Comparison of ENCODE assay signal across 14 cellular contexts in the genomic region with DNA sequence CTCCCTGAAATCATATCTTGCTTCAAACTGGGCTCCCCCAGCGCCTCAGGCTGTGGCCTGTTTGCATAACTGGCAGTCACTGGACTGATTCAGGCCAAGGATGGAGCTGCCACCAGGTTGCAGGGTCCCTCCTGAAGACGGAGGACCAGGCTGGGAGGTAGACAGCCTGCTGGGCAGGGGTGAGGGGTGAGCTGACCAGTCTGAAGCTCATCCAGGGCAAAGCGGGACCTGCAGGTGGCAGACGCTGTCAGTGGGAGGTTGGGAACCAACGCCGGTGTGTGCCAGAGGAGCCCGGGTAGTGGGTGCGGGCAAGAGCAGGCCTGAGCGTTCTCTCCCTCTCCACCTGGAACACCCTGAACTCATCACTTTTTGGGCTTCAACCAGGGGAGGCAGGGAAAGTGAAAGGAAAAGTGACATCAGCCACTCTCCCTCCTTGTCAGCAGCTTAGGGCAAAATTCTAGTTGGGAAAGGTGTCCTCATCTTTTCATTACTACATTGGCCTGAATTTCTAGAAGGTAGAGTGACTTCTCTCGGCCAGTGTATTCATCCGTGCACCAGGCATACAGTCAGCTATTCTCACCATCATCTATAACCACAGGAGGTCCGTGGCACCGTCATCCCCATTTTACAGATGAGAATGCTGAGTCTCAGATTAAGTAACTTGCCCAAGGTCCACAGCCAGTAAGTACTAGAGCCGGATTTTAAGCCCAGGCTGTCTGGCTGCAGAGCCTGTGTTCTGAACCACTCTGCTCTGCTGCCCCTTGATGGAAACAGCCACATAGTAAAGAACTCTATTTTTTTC.
DNase-seq lines count a peak whose midpoint lies in the region; ATAC-seq and TF ChIP-seq lines count a peak whose summit lies in the region.
"Had no signal": no experiment of that assay in that cellular context is flagged by ENCODE, and none has a peak within 500 bp of the region (broad histone marks: within the 10 kb centered on the region; RNA-seq: fewer than 3 reads in every experiment).

No MANE protein-coding gene starts in this region.

- H3K27me3 Mint-ChIP-seq in activated T-cell treated with anti-CD3 and anti-CD28 coated beads, Interleukin-2, amount 50 U/mL, for 24 hours, result no peaks in the 10 kb centered on the region
- H3K27me3 Mint-ChIP-seq in activated CD8-positive, alpha-beta T cell treated with anti-CD3 and anti-CD28 coated beads, Interleukin-2, amount 10 ng/mL, durations not matched to agents 7 days and 5 days (ENCODE audit: low read depth), result no peaks in the 10 kb centered on the region
- H3K27me3 Mint-ChIP-seq in glutamatergic neuron (ENCODE audit: unreplicated experiment) (peaks cover 3% of the 10 kb centered on the region), HFFc6 (ENCODE audit: insufficient read depth) (peaks cover 9% of the 10 kb centered on the region)

- H3K4me3 Mint-ChIP-seq in activated T-cell treated with anti-CD3 and anti-CD28 coated beads, Interleukin-2, amount 50 U/mL, for 24 hours, result no peak overlapping the region
- no peak overlapping the region for H3K4me3 Mint-ChIP-seq in activated CD8-positive, alpha-beta T cell treated with anti-CD3 and anti-CD28 coated beads, Interleukin-2, amount 10 ng/mL, durations not matched to agents 7 days and 5 days
- H3K4me3 Mint-ChIP-seq in glutamatergic neuron (ENCODE audit: unreplicated experiment), result peak overlapping the region; percentile 78
- H3K4me3 Mint-ChIP-seq in stimulated activated effector memory CD8-positive, alpha-beta T cell treated with anti-CD3 and anti-CD28 coated beads, Interleukin-12 subunit alpha, Interleukin-12 subunit beta, amount 100 ng/mL, for 72 hours, result peak overlapping the region; percentile 66
- H3K4me3 Mint-ChIP-seq in HFFc6, result no peak overlapping the region

- no peaks in the 10 kb centered on the region for H3K9me3 Mint-ChIP-seq in activated T-cell treated with anti-CD3 and anti-CD28 coated beads, Interleukin-2, amount 50 U/mL, for 24 hours
- no peaks in the 10 kb centered on the region for H3K9me3 Mint-ChIP-seq in activated CD8-positive, alpha-beta T cell treated with anti-CD3 and anti-CD28 coated beads, Interleukin-2, amount 10 ng/mL, durations not matched to agents 7 days and 5 days (ENCODE audit: insufficient read depth)
- H3K9me3 Mint-ChIP-seq in glutamatergic neuron (ENCODE audit: unreplicated experiment), result peaks cover 10% of the 10 kb centered on the region
- H3K9me3 Mint-ChIP-seq in stimulated activated effector memory CD8-positive, alpha-beta T cell treated with anti-CD3 and anti-CD28 coated beads, Interleukin-12 subunit alpha, Interleukin-12 subunit beta, amount 100 ng/mL, for 72 hours, result no peaks in the 10 kb centered on the region
- H3K9me3 Mint-ChIP-seq in HFFc6, result no peaks in the 10 kb centered on the region

- peaks cover 73% of the 10 kb centered on the region for H3K4me1 Mint-ChIP-seq in activated T-cell treated with anti-CD3 and anti-CD28 coated beads, Interleukin-2, amount 50 U/mL, for 24 hours (ENCODE audit: low read depth)
- peaks cover 86% of the 10 kb centered on the region for H3K4me1 Mint-ChIP-seq in activated CD8-positive, alpha-beta T cell treated with anti-CD3 and anti-CD28 coated beads, Interleukin-2, amount 10 ng/mL, durations not matched to agents 7 days and 5 days (ENCODE audit: low read depth)
- H3K4me1 Mint-ChIP-seq in glutamatergic neuron (ENCODE audit: low read depth, unreplicated experiment), result peaks cover 37% of the 10 kb centered on the region
- H3K4me1 Mint-ChIP-seq in stimulated activated effector memory CD8-positive, alpha-beta T cell treated with anti-CD3 and anti-CD28 coated beads, Interleukin-12 subunit alpha, Interleukin-12 subunit beta, amount 100 ng/mL, for 72 hours, result peaks cover 81% of the 10 kb centered on the region
- peaks cover 43% of the 10 kb centered on the region for H3K4me1 Mint-ChIP-seq in HFFc6 (ENCODE audit: low read depth)

- no peak for DNase-seq in activated T-cell treated with anti-CD3 and anti-CD28 coated beads, Interleukin-2, amount 50 U/mL, for 24 hours
- DNase-seq in activated T-cell treated with anti-CD3 and anti-CD28 coated beads for 4 hours (no peak), glutamatergic neuron (no peak), cortex of kidney (lab: John Stamatoyannopoulos, UW) (no peak), HFFc6 (no peak)
- DNase-seq in activated CD8-positive, alpha-beta T cell treated with anti-CD3 and anti-CD28 coated beads, Interleukin-2, amount 10 ng/mL, durations not matched to agents 7 days and 5 days, result no peak
- no peak for DNase-seq in stimulated activated effector memory CD8-positive, alpha-beta T cell treated with anti-CD3 and anti-CD28 coated beads, Interleukin-12 subunit alpha, Interleukin-12 subunit beta, amount 100 ng/mL, for 72 hours (ENCODE audit: low spot score in 2 of 2)
- DNase-seq in stimulated activated CD4-positive, alpha-beta T cell treated with anti-CD3 and anti-CD28 coated beads, Interleukin-12 subunit alpha, Interleukin-12 subunit beta, amount 100 ng/mL, for 4 hours, result no peak
- DNase-seq: ACHN, H7, heart left ventricle, NCI-H1105 treated with DMSO at 0.1 percent for 48 hours, PC-3, uterus had no signal

- POLR2A ChIA-PET in activated CD8-positive, alpha-beta T cell treated with anti-CD3 and anti-CD28 coated beads, Interleukin-2, amount 10 ng/mL, durations not matched to agents 7 days and 5 days (lab: Charles Lee), result no interaction called here

- no peak for TF ChIP-seq CTCF in glutamatergic neuron (IDR thresholded peaks at IDR 0.05; ENCODE audit: partially characterized antibody, unreplicated experiment)
- no peak for TF ChIP-seq CTCF in HFFc6 (IDR thresholded peaks at IDR 0.05)

- CTCF ChIA-PET in activated CD8-positive, alpha-beta T cell treated with anti-CD3 and anti-CD28 coated beads, Interleukin-2, amount 10 ng/mL, durations not matched to agents 7 days and 5 days (lab: Charles Lee), result interaction anchor here (0.8 to 1.6 kb wide), 4 partner anchors 10 to 44 kb away, joined by 3 to 5 read pairs (median 4); no protein-coding TSS in a partner anchor

- peak overlapping the region; percentile 66 for H3K27ac Mint-ChIP-seq in activated T-cell treated with anti-CD3 and anti-CD28 coated beads, Interleukin-2, amount 50 U/mL, for 24 hours
- H3K27ac Mint-ChIP-seq in activated CD8-positive, alpha-beta T cell treated with anti-CD3 and anti-CD28 coated beads, Interleukin-2, amount 10 ng/mL, durations not matched to agents 7 days and 5 days, result peak overlapping the region; percentile 81
- H3K27ac Mint-ChIP-seq in glutamatergic neuron (ENCODE audit: unreplicated experiment) (peak overlapping the region; percentile 18), HFFc6 (no peak overlapping the region)
- H3K27ac Mint-ChIP-seq in stimulated activated effector memory CD8-positive, alpha-beta T cell treated with anti-CD3 and anti-CD28 coated beads, Interleukin-12 subunit alpha, Interleukin-12 subunit beta, amount 100 ng/mL, for 72 hours, result peak overlapping the region; percentile 92

- H3K36me3 Mint-ChIP-seq in activated T-cell treated with anti-CD3 and anti-CD28 coated beads, Interleukin-2, amount 50 U/mL, for 24 hours (ENCODE audit: low read depth), result no peaks in the 10 kb centered on the region
- H3K36me3 Mint-ChIP-seq in activated CD8-positive, alpha-beta T cell treated with anti-CD3 and anti-CD28 coated beads, Interleukin-2, amount 10 ng/mL, durations not matched to agents 7 days and 5 days (ENCODE audit: low read depth), result peaks cover 25% of the 10 kb centered on the region
- H3K36me3 Mint-ChIP-seq in glutamatergic neuron (ENCODE audit: unreplicated experiment) (no peaks in the 10 kb centered on the region), HFFc6 (ENCODE audit: low read depth) (no peaks in the 10 kb centered on the region)
- H3K36me3 Mint-ChIP-seq in stimulated activated effector memory CD8-positive, alpha-beta T cell treated with anti-CD3 and anti-CD28 coated beads, Interleukin-12 subunit alpha, Interleukin-12 subunit beta, amount 100 ng/mL, for 72 hours, result peaks cover 13% of the 10 kb centered on the region

- ATAC-seq in activated CD8-positive, alpha-beta T cell treated with anti-CD3 and anti-CD28 coated beads, Interleukin-2, amount 10 ng/mL, durations not matched to agents 7 days and 5 days, result no peak
- peak; percentile 55 for ATAC-seq in stimulated activated effector memory CD8-positive, alpha-beta T cell treated with anti-CD3 and anti-CD28 coated beads, Interleukin-12 subunit alpha, Interleukin-12 subunit beta, amount 100 ng/mL, for 72 hours
- ATAC-seq: heart left ventricle, PC-3 had no signal

Comparison
In these comparisons a context has a peak if more than half of its experiments do, and no peak if none do; other contexts are left out.
1. H3K4me3 Mint-ChIP-seq: peak in glutamatergic neuron (single experiment) and stimulated activated effector memory CD8-positive, alpha-beta T cell treated with anti-CD3 and anti-CD28 coated beads, Interleukin-12 subunit alpha, Interleukin-12 subunit beta, amount 100 ng/mL, for 72 hours (single experiment); none in activated T-cell treated with anti-CD3 and anti-CD28 coated beads, Interleukin-2, amount 50 U/mL, for 24 hours (single experiment), activated CD8-positive, alpha-beta T cell treated with anti-CD3 and anti-CD28 coated beads, Interleukin-2, amount 10 ng/mL, durations not matched to agents 7 days and 5 days (single experiment) and HFFc6 (single experiment).